Comparison of ENCODE assay signal across 22 cellular contexts in the genomic region with DNA sequence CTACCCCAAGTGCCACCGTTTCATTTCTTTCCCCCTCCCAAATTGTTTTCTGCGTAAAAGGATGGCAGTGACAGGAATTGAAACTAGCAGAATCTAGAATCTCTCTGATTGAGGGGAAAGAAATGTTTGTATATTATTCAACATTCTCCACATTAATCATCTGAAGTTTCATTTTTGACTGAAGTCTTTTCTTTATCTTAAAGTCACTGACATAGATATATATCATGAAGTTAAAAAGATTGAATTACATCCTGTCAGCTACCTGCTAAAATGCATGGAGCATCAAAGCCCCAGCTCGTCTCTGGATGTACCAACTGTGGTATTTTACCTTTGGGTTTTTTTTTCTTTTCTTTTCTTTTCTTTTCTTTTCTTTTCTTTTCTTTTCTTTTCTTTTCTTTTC.
"Had no signal": no experiment of that assay in that cellular context is flagged by ENCODE, and none has a peak within 500 bp of the region (broad histone marks: within the 10 kb centered on the region; RNA-seq: fewer than 3 reads in every experiment).

No MANE protein-coding gene starts in this region.

- H3K4me1 Mint-ChIP-seq: naive thymus-derived CD8-positive, alpha-beta T cell; nephron progenitor cell; neural crest cell; stimulated activated effector memory CD8-positive, alpha-beta T cell treated with anti-CD3 and anti-CD28 coated beads, Interleukin-12 subunit alpha, Interleukin-12 subunit beta, amount 100 ng/mL, for 72 hours; stimulated activated naive B cell treated with anti-CD40 and anti-IgM and Interleukin-4, amounts not matched to agents 10 μg/mL and 1 μg/mL and 100 μg/mL, for 72 hours had no signal

- H3K4me3 Mint-ChIP-seq: naive thymus-derived CD8-positive, alpha-beta T cell; natural killer cell treated with Interleukin-12 subunit alpha and Interleukin-12 subunit beta and Interleukin-15 and Interleukin-18, amount 100 ng/mL, for 72 hours; nephron progenitor cell; neural crest cell; stimulated activated effector memory CD8-positive, alpha-beta T cell treated with anti-CD3 and anti-CD28 coated beads, Interleukin-12 subunit alpha, Interleukin-12 subunit beta, amount 100 ng/mL, for 72 hours; stimulated activated naive B cell treated with anti-CD40 and anti-IgM and Interleukin-4, amounts not matched to agents 10 μg/mL and 1 μg/mL and 100 μg/mL, for 72 hours had no signal

- ATAC-seq: naive thymus-derived CD8-positive, alpha-beta T cell; natural killer cell treated with Interleukin-12 subunit alpha and Interleukin-12 subunit beta and Interleukin-15 and Interleukin-18, amount 100 ng/mL, for 72 hours; pancreas; psoas muscle; right cardiac atrium; right lobe of liver; stimulated activated effector memory CD8-positive, alpha-beta T cell treated with anti-CD3 and anti-CD28 coated beads, Interleukin-12 subunit alpha, Interleukin-12 subunit beta, amount 100 ng/mL, for 72 hours; stimulated activated naive B cell treated with anti-CD40 and anti-IgM and Interleukin-4, amounts not matched to agents 10 μg/mL and 1 μg/mL and 100 μg/mL, for 72 hours had no signal

- H3K27ac Mint-ChIP-seq: naive thymus-derived CD8-positive, alpha-beta T cell; natural killer cell treated with Interleukin-12 subunit alpha and Interleukin-12 subunit beta and Interleukin-15 and Interleukin-18, amount 100 ng/mL, for 72 hours; nephron progenitor cell; stimulated activated effector memory CD8-positive, alpha-beta T cell treated with anti-CD3 and anti-CD28 coated beads, Interleukin-12 subunit alpha, Interleukin-12 subunit beta, amount 100 ng/mL, for 72 hours; stimulated activated naive B cell treated with anti-CD40 and anti-IgM and Interleukin-4, amounts not matched to agents 10 μg/mL and 1 μg/mL and 100 μg/mL, for 72 hours had no signal

- H3K36me3 Mint-ChIP-seq: naive thymus-derived CD8-positive, alpha-beta T cell; natural killer cell treated with Interleukin-12 subunit alpha and Interleukin-12 subunit beta and Interleukin-15 and Interleukin-18, amount 100 ng/mL, for 72 hours; stimulated activated effector memory CD8-positive, alpha-beta T cell treated with anti-CD3 and anti-CD28 coated beads, Interleukin-12 subunit alpha, Interleukin-12 subunit beta, amount 100 ng/mL, for 72 hours; stimulated activated naive B cell treated with anti-CD40 and anti-IgM and Interleukin-4, amounts not matched to agents 10 μg/mL and 1 μg/mL and 100 μg/mL, for 72 hours had no signal

- H3K27me3 Mint-ChIP-seq: naive thymus-derived CD8-positive, alpha-beta T cell; natural killer cell treated with Interleukin-12 subunit alpha and Interleukin-12 subunit beta and Interleukin-15 and Interleukin-18, amount 100 ng/mL, for 72 hours; stimulated activated naive B cell treated with anti-CD40 and anti-IgM and Interleukin-4, amounts not matched to agents 10 μg/mL and 1 μg/mL and 100 μg/mL, for 72 hours had no signal

- H3K9me3 Mint-ChIP-seq: naive thymus-derived CD8-positive, alpha-beta T cell; nephron progenitor cell had no signal

- DNase-seq: naive thymus-derived CD8-positive, alpha-beta T cell; nephron progenitor cell; nucleus accumbens; pancreas; psoas muscle; right cardiac atrium; right lobe of liver; sigmoid colon; small intestine; stimulated activated CD4-positive, alpha-beta T cell treated with anti-CD3 and anti-CD28 coated beads, Interleukin-15, amount 100 ng/mL, for 24 hours; stimulated activated CD4-positive, alpha-beta T cell treated with anti-CD3 and anti-CD28 coated beads, Interleukin-2, amount 100 ng/mL, for 24 hours; stimulated activated CD4-positive, alpha-beta T cell treated with anti-CD3 and anti-CD28 coated beads, Interleukin-2, amount 100 ng/mL, for 48 hours; stimulated activated CD4-positive, alpha-beta T cell treated with anti-CD3 and anti-CD28 coated beads, Interleukin-4, amount 100 ng/mL, for 24 hours; stimulated activated naive B cell treated with anti-CD40 and anti-IgM and Interleukin-4, amounts not matched to agents 10 μg/mL and 1 μg/mL and 100 μg/mL, for 72 hours; stimulated activated naive CD4-positive, alpha-beta T cell treated with Interleukin-2 at 50 U/mL for 16 hours; stomach; thyroid gland; trophoblast cell; upper lobe of left lung had no signal
